ENCODE assay signal across 14 cellular contexts in genomic region chr22:36641902-36642640, GRCh38.
DNase-seq lines count a peak whose midpoint lies in the region; ATAC-seq and TF ChIP-seq lines count a peak whose summit lies in the region.
"Had no signal": no experiment of that assay in that cellular context is flagged by ENCODE, and none has a peak within 500 bp of the region (broad histone marks: within the 10 kb centered on the region; RNA-seq: fewer than 3 reads in every experiment).

No MANE protein-coding gene starts in this region.

- intact Hi-C loops in A673 (cut with micrococcal nuclease; ENCODE audit: unreplicated experiment): no loop called here

- CTCF ChIA-PET in A673 (lab: Charles Lee): interaction anchor here (0.6 kb wide), 1 partner anchor 322 kb away, joined by 5 read pairs; no protein-coding TSS in a partner anchor

- no peaks in the 10 kb centered on the region for H3K9me3 ChIP-seq in A673 (ENCODE audit: low read depth, low read length, poor library complexity, severe bottlenecking)
- H3K9me3 ChIP-seq: gastroesophageal sphincter had no signal

- no peak for TF ChIP-seq CTCF in A673 (conservative IDR thresholded peaks at IDR 0.05; ENCODE audit: low read depth, low read length)

- POLR2A ChIA-PET in A673 (lab: Charles Lee; ENCODE audit: low non-redundant PET): interaction anchor here (0.7 kb wide), 1 partner anchor 17 kb away, joined by 7 read pairs; no protein-coding TSS in a partner anchor

- H3K4me1 ChIP-seq in A673 (ENCODE audit: insufficient read depth, low read length, poor library complexity, severe bottlenecking): peaks cover 8% of the 10 kb centered on the region
- H3K4me1 ChIP-seq: gastroesophageal sphincter, parathyroid adenoma had no signal

- no peaks in the 10 kb centered on the region for H3K36me3 ChIP-seq in A673 (ENCODE audit: insufficient read depth, low read length, poor library complexity, severe bottlenecking)
- H3K36me3 ChIP-seq: gastroesophageal sphincter had no signal

- DNase-seq in A673 (ENCODE audit: low spot score) (peak; percentile 75), ELR (ENCODE audit: low read depth) (peak; percentile 53), NCI-H82 treated with DMSO at 0.1 percent for 48 hours (lab: John Stamatoyannopoulos, UW; ENCODE audit: unreplicated experiment) (peak; percentile 54), fibroblast of peridontal ligament (ENCODE audit: extremely low read depth) (peak; percentile 16), T-helper 2 cell (no peak)
- DNase-seq: activated T-cell treated with anti-CD3 and anti-CD28 coated beads for 4 hours; CD4-positive, alpha-beta T cell; stimulated activated CD4-positive, alpha-beta T cell treated with anti-CD3 and anti-CD28 coated beads, Interleukin-2, amount 100 ng/mL, for 48 hours had no signal

- no peak for ATAC-seq in HG02623 (IDR thresholded peaks at IDR 0.05; ENCODE audit: unreplicated experiment)
- ATAC-seq in GM21723 (IDR thresholded peaks at IDR 0.05; ENCODE audit: unreplicated experiment): no peak
- ATAC-seq in GM19324 (IDR thresholded peaks at IDR 0.05; ENCODE audit: low FRiP score, unreplicated experiment): no peak
- ATAC-seq: gastroesophageal sphincter had no signal

- H3K27me3 ChIP-seq in A673 (replicated peaks; ENCODE audit: insufficient read depth, low read depth, low read length, poor library complexity): peaks cover 27% of the 10 kb centered on the region

- H3K27ac ChIP-seq in A673 (ENCODE audit: low read depth, low read length, poor library complexity, severe bottlenecking): no peak overlapping the region
- H3K27ac ChIP-seq: gastroesophageal sphincter, parathyroid adenoma had no signal

- BruUV-seq in A673 (replicated peaks; lab: Mats Ljungman, UMichigan): no TSS peak

- no peak overlapping the region for H3K4me3 ChIP-seq in A673 (ENCODE audit: low read depth, low read length, poor library complexity, severe bottlenecking)
- H3K4me3 ChIP-seq: gastroesophageal sphincter, lung had no signal

Comparison
In these comparisons a context has a peak if more than half of its experiments do, and no peak if none do; other contexts are left out.
1. DNase-seq: peak in A673 (single experiment), ELR (single experiment), NCI-H82 treated with DMSO at 0.1 percent for 48 hours (single experiment) and fibroblast of peridontal ligament (single experiment); none in T-helper 2 cell (0 of 5).